In genomic region chr10:17007836-17008235, GRCh38 we compare ENCODE assay signal across 15 cellular contexts.
A peak's percentile ranks its signal among the peaks of the same experiment; 100 is the strongest.
DNase-seq lines count a peak whose midpoint lies in the region; ATAC-seq, FAIRE-seq and TF ChIP-seq lines count a peak whose summit lies in the region.
"Had no signal": no experiment of that assay in that cellular context is flagged by ENCODE, and none has a peak within 500 bp of the region (broad histone marks: within the 10 kb centered on the region; RNA-seq: fewer than 3 reads in every experiment).

No MANE protein-coding gene starts in this region.

- H3K9me1 ChIP-seq in endothelial cell of umbilical vein (replicated peaks; ENCODE audit: control insufficient read depth, extremely low read depth, insufficient read depth, low read length): no peaks in the 10 kb centered on the region

- no peaks in the 10 kb centered on the region for H4K20me1 ChIP-seq in endothelial cell of umbilical vein (replicated peaks; ENCODE audit: control insufficient read depth, extremely low read depth, insufficient read depth, low read length)
- H4K20me1 ChIP-seq: BLaER1 had no signal

- BruUV-seq in Panc1 (replicated peaks; lab: Mats Ljungman, UMichigan): no TSS peak
- no TSS peak for BruUV-seq in endothelial cell of umbilical vein (replicated peaks; lab: Mats Ljungman, UMichigan)

- CTCF ChIA-PET in Panc1 (lab: Charles Lee) (no interaction called here), endothelial cell of umbilical vein (lab: Charles Lee) (interaction anchor here (1.2 kb wide), 2 partner anchors 11 to 15 kb away, joined by 3 to 5 read pairs; no protein-coding TSS in a partner anchor), HEK293T (lab: Yijun Ruan, JAX) (no interaction called here)

- ATAC-seq in Panc1: no peak
- ATAC-seq: stimulated activated naive CD8-positive, alpha-beta T cell treated with anti-CD3 and anti-CD28 coated beads, Interleukin-15, Interleukin-2, amounts not matched to agents 100 U/mL and 50 U/mL, for 24 hours had no signal

- peak overlapping the region; percentile 59 for H3K9ac ChIP-seq in endothelial cell of umbilical vein (replicated peaks; ENCODE audit: extremely low read depth, insufficient read depth, low read length)
- H3K9ac ChIP-seq: BLaER1 had no signal

- H3K9me3 ChIP-seq in Panc1 (ENCODE audit: control insufficient read depth, insufficient read depth, low read depth, low read length) (peaks cover 4% of the 10 kb centered on the region; the same call in 1 of the 2 replicates), endothelial cell of umbilical vein (replicated peaks; ENCODE audit: control insufficient read depth, insufficient read depth, low read length) (no peaks in the 10 kb centered on the region), mesodermal cell (ENCODE audit: control insufficient read depth, low read length) (peaks cover 30% of the 10 kb centered on the region), thymus (ENCODE audit: control insufficient read depth) (no peaks in the 10 kb centered on the region)

- H3K4me1 ChIP-seq in Panc1 (ENCODE audit: control insufficient read depth, insufficient read depth, low read length) (no peaks in the 10 kb centered on the region), endothelial cell of umbilical vein (ENCODE audit: control insufficient read depth, extremely low read depth, insufficient read depth, low read length) (peaks cover 59% of the 10 kb centered on the region), mesodermal cell (ENCODE audit: control insufficient read depth, insufficient read depth, low read length, poor library complexity, severe bottlenecking) (peaks cover 53% of the 10 kb centered on the region), thymus (ENCODE audit: control insufficient read depth, insufficient read depth, low read length) (peaks cover 4% of the 10 kb centered on the region)

- H3K27ac ChIP-seq in Panc1 (ENCODE audit: low read length): peak overlapping the region; percentile 26; the same call in 1 of the 2 replicates
- H3K27ac ChIP-seq in endothelial cell of umbilical vein (ENCODE audit: insufficient read depth, low read depth, low read length): peak overlapping the region; percentile 89
- peak overlapping the region; percentile 92 for H3K27ac ChIP-seq in mesodermal cell (ENCODE audit: low read depth, low read length, severe bottlenecking)
- H3K27ac ChIP-seq in thymus (ENCODE audit: low read depth): peak overlapping the region; percentile 70
- H3K27ac ChIP-seq: BLaER1 had no signal

- H3K36me3 ChIP-seq in Panc1 (ENCODE audit: control insufficient read depth, insufficient read depth, low read length): no peaks in the 10 kb centered on the region
- H3K36me3 ChIP-seq in endothelial cell of umbilical vein (ENCODE audit: control insufficient read depth in 2 of 2, extremely low read depth in 1 of 2, insufficient read depth in 2 of 2, low read length in 2 of 2): no peaks in the 10 kb centered on the region
- H3K36me3 ChIP-seq in mesodermal cell (ENCODE audit: control insufficient read depth, insufficient read depth, low read length): no peaks in the 10 kb centered on the region
- H3K36me3 ChIP-seq in thymus (ENCODE audit: control insufficient read depth, insufficient read depth): no peaks in the 10 kb centered on the region
- H3K36me3 ChIP-seq: BLaER1 had no signal

- no peaks in the 10 kb centered on the region for H3K27me3 ChIP-seq in Panc1 (ENCODE audit: control insufficient read depth, insufficient read depth, low read length)
- H3K27me3 ChIP-seq in endothelial cell of umbilical vein (ENCODE audit: control insufficient read depth in 2 of 2, insufficient read depth in 2 of 2, low read length in 2 of 2): no peaks in the 10 kb centered on the region
- no peaks in the 10 kb centered on the region for H3K27me3 ChIP-seq in thymus (ENCODE audit: control insufficient read depth, insufficient read depth)
- H3K27me3 ChIP-seq: BLaER1 had no signal

- in situ Hi-C loops in Panc1 (cut with HindIII; ENCODE audit: low pct_unique_long_range_greater_than_20kb, low sequenced_read_pairs): no loop called here

- H3K4me2 ChIP-seq in endothelial cell of umbilical vein (ENCODE audit: insufficient read depth, low read length): peak overlapping the region; percentile 30
- H3K4me2 ChIP-seq: BLaER1 had no signal

- no peak overlapping the region for H2AFZ ChIP-seq in endothelial cell of umbilical vein (ENCODE audit: low read depth, low read length)

- TF ChIP-seq POLR2A in endothelial cell of umbilical vein (IDR thresholded peaks at IDR 0.05; ENCODE audit: low read depth, low read length): no peak

- no peak for FAIRE-seq in endothelial cell of umbilical vein (lab: Jason Lieb, UNC)

- whole genome bisulfite sequencing in mesodermal cell (ENCODE audit: insufficient coverage in 2 of 2), 2 experiments: 100% methylated on average over 1 of the region's 4 CpGs; no CpG with 5 or more reads in 1 of the 2 experiments
- WGBS in thymus: 88% methylated on average over 4 of the region's 4 CpGs

- no peaks in the 10 kb centered on the region for H3K79me2 ChIP-seq in endothelial cell of umbilical vein (ENCODE audit: control insufficient read depth, insufficient read depth, low read length)

- dilution Hi-C loops in endothelial cell of umbilical vein (cut with MboI; ENCODE audit: extremely low pct_ligation_motif_present, low sequenced_read_pairs): no loop called here

- DNase-seq in Panc1 (ENCODE audit: low read depth, low spot score) (no peak), endothelial cell of umbilical vein (ENCODE audit: low read depth, low spot score) (peak; percentile 19), HEK293T (ENCODE audit: extremely low spot score) (no peak), NCI-H526 treated with DMSO at 0.1 percent for 48 hours (lab: John Stamatoyannopoulos, UW) (no peak), Ammon's horn (ENCODE audit: low spot score) (no peak), NCI-H1105 (lab: John Stamatoyannopoulos, UW) (no peak)
- DNase-seq: activated CD4-positive, alpha-beta T cell treated with anti-CD3 and anti-CD28 coated beads, Interleukin-2, amount 50 U/mL, for 48 hours; activated T-cell treated with anti-CD3 and anti-CD28 coated beads, Interleukin-2, amount 50 U/mL, for 24 hours; glutamatergic neuron; NCI-H1092; posterior cingulate gyrus; stimulated activated naive CD8-positive, alpha-beta T cell treated with anti-CD3 and anti-CD28 coated beads, Interleukin-15, Interleukin-2, amounts not matched to agents 100 U/mL and 50 U/mL, for 24 hours had no signal

- H3K4me3 ChIP-seq in Panc1 (ENCODE audit: low read depth in 2 of 2, low read length in 2 of 2) (no peak overlapping the region), endothelial cell of umbilical vein (replicated peaks in 1 of 3; ENCODE audit: insufficient read depth in 1 of 3, low read depth in 1 of 3, low read length in 3 of 3) (no peak overlapping the region), mesodermal cell (ENCODE audit: extremely low read depth, insufficient read depth, low read length, poor library complexity, severe bottlenecking) (no peak overlapping the region), thymus (ENCODE audit: low read length) (no peak overlapping the region)
- H3K4me3 ChIP-seq: BLaER1 had no signal

- TF ChIP-seq CTCF in Panc1 (IDR thresholded peaks at IDR 0.05) (no peak), endothelial cell of umbilical vein (IDR thresholded peaks at IDR 0.05; ENCODE audit: extremely low read depth in 1 of 2, insufficient read depth in 1 of 2, low read depth in 1 of 2, low read length in 2 of 2) (no peak)

- POLR2A ChIA-PET in Panc1 (lab: Charles Lee) (no interaction called here), endothelial cell of umbilical vein (lab: Charles Lee) (interaction anchor here (0.5 to 0.8 kb wide), 2 partner anchors 22 to 39 kb away, joined by 3 to 5 read pairs; no protein-coding TSS in a partner anchor), HEK293T (lab: Yijun Ruan, JAX) (no interaction called here)

- intact Hi-C loops in Panc1 (cut with micrococcal nuclease; ENCODE audit: unreplicated experiment): no loop called here
- intact Hi-C loops in endothelial cell of umbilical vein (cut with micrococcal nuclease): loop anchor here (2.0 kb wide), 1 partner anchor 15 kb away; no protein-coding TSS in a partner anchor

TF ChIP-seq in endothelial cell of umbilical vein, 7 proteins besides CTCF, POLR2A, EP300 and RAD21:
- TF ChIP-seq EZH2 (IDR thresholded peaks at IDR 0.05; ENCODE audit: borderline replicate concordance, low read depth, low read length, severe bottlenecking) (no peak), JUN (IDR thresholded peaks at IDR 0.05; ENCODE audit: borderline replicate concordance, insufficient read depth, insufficient read length, low read depth) (no peak), GATA2 (IDR thresholded peaks at IDR 0.05; ENCODE audit: insufficient read depth, insufficient read length, low read depth, low read length) (no peak), MYC (IDR thresholded peaks at IDR 0.05; ENCODE audit: low read depth, low read length) (no peak), MAX (IDR thresholded peaks at IDR 0.05; ENCODE audit: insufficient read depth, insufficient read length) (no peak), FOS (IDR thresholded peaks at IDR 0.05; ENCODE audit: borderline replicate concordance, insufficient read depth, low read length) (no peak), POLR2AphosphoS5 (IDR thresholded peaks at IDR 0.05; ENCODE audit: insufficient read depth, low read depth, low read length) (no peak)

TF ChIP-seq in HEK293T, 16 proteins besides CTCF, POLR2A, EP300 and RAD21:
- TF ChIP-seq SUZ12 (IDR thresholded peaks at IDR 0.05): no peak
- no peak for TF ChIP-seq HDGF (IDR thresholded peaks at IDR 0.05; ENCODE audit: borderline replicate concordance)
- no peak for TF ChIP-seq CTBP1 (IDR thresholded peaks at IDR 0.05; ENCODE audit: borderline replicate concordance)
- no peak for TF ChIP-seq ZNF384 (IDR thresholded peaks at IDR 0.05)
- TF ChIP-seq BHLHE40 (IDR thresholded peaks at IDR 0.05; ENCODE audit: borderline replicate concordance): no peak
- no peak for TF ChIP-seq FOXA1 (IDR thresholded peaks at IDR 0.05)
- no peak for TF ChIP-seq L3MBTL2 (conservative IDR thresholded peaks at IDR 0.05)
- no peak for TF ChIP-seq NFRKB (IDR thresholded peaks at IDR 0.05)
- no peak for TF ChIP-seq TARDBP (IDR thresholded peaks at IDR 0.05)
- no peak for TF ChIP-seq FOXM1 (IDR thresholded peaks at IDR 0.05; ENCODE audit: borderline replicate concordance)
- TF ChIP-seq FOXK2 (IDR thresholded peaks at IDR 0.05): no peak
- TF ChIP-seq LEF1 (IDR thresholded peaks at IDR 0.05; ENCODE audit: borderline replicate concordance): no peak
- TF ChIP-seq ARNT (IDR thresholded peaks at IDR 0.05): no peak

Comparison
In these comparisons a context has a peak if more than half of its experiments do, and no peak if none do; other contexts are left out.
1. H3K27ac ChIP-seq: peak in every context shown above with its lines; median percentile 92 in mesodermal cell; 89 in endothelial cell of umbilical vein; 70 in thymus; 26 in Panc1.